1 cellular context compared by ENCODE assay signal in genomic region chr17:8152112-8152775, GRCh38.
A peak's percentile ranks its signal among the peaks of the same experiment; 100 is the strongest.
TF ChIP-seq lines count a peak whose summit lies in the region.

A gene with protein sequence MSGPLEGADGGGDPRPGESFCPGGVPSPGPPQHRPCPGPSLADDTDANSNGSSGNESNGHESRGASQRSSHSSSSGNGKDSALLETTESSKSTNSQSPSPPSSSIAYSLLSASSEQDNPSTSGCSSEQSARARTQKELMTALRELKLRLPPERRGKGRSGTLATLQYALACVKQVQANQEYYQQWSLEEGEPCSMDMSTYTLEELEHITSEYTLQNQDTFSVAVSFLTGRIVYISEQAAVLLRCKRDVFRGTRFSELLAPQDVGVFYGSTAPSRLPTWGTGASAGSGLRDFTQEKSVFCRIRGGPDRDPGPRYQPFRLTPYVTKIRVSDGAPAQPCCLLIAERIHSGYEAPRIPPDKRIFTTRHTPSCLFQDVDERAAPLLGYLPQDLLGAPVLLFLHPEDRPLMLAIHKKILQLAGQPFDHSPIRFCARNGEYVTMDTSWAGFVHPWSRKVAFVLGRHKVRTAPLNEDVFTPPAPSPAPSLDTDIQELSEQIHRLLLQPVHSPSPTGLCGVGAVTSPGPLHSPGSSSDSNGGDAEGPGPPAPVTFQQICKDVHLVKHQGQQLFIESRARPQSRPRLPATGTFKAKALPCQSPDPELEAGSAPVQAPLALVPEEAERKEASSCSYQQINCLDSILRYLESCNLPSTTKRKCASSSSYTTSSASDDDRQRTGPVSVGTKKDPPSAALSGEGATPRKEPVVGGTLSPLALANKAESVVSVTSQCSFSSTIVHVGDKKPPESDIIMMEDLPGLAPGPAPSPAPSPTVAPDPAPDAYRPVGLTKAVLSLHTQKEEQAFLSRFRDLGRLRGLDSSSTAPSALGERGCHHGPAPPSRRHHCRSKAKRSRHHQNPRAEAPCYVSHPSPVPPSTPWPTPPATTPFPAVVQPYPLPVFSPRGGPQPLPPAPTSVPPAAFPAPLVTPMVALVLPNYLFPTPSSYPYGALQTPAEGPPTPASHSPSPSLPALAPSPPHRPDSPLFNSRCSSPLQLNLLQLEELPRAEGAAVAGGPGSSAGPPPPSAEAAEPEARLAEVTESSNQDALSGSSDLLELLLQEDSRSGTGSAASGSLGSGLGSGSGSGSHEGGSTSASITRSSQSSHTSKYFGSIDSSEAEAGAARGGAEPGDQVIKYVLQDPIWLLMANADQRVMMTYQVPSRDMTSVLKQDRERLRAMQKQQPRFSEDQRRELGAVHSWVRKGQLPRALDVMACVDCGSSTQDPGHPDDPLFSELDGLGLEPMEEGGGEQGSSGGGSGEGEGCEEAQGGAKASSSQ (N-terminal part only) (minus strand): TSS chr17:8152404. CDS start chr17:8150706, 1,698 bp downstream.

TF ChIP-seq in HCT116, 20 proteins besides CTCF, POLR2A, EP300 and RAD21 (continued from another document):
- TF ChIP-seq, protein P1, sequence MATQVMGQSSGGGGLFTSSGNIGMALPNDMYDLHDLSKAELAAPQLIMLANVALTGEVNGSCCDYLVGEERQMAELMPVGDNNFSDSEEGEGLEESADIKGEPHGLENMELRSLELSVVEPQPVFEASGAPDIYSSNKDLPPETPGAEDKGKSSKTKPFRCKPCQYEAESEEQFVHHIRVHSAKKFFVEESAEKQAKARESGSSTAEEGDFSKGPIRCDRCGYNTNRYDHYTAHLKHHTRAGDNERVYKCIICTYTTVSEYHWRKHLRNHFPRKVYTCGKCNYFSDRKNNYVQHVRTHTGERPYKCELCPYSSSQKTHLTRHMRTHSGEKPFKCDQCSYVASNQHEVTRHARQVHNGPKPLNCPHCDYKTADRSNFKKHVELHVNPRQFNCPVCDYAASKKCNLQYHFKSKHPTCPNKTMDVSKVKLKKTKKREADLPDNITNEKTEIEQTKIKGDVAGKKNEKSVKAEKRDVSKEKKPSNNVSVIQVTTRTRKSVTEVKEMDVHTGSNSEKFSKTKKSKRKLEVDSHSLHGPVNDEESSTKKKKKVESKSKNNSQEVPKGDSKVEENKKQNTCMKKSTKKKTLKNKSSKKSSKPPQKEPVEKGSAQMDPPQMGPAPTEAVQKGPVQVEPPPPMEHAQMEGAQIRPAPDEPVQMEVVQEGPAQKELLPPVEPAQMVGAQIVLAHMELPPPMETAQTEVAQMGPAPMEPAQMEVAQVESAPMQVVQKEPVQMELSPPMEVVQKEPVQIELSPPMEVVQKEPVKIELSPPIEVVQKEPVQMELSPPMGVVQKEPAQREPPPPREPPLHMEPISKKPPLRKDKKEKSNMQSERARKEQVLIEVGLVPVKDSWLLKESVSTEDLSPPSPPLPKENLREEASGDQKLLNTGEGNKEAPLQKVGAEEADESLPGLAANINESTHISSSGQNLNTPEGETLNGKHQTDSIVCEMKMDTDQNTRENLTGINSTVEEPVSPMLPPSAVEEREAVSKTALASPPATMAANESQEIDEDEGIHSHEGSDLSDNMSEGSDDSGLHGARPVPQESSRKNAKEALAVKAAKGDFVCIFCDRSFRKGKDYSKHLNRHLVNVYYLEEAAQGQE (IDR thresholded peaks at IDR 0.05; ENCODE audit: low read depth), result no peak
- TF ChIP-seq SRF (IDR thresholded peaks at IDR 0.05; ENCODE audit: low read depth), result no peak
- TF ChIP-seq, protein P2, sequence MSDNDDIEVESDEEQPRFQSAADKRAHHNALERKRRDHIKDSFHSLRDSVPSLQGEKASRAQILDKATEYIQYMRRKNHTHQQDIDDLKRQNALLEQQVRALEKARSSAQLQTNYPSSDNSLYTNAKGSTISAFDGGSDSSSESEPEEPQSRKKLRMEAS (IDR thresholded peaks at IDR 0.05), result peak; percentile 95
- no peak for TF ChIP-seq CBX3 (IDR thresholded peaks at IDR 0.05; ENCODE audit: low read depth)
- TF ChIP-seq FOSL1 (IDR thresholded peaks at IDR 0.05; ENCODE audit: low read depth), result no peak
- peak; percentile 79 for TF ChIP-seq SIN3A (IDR thresholded peaks at IDR 0.05; ENCODE audit: low read depth)
